ENCODE assay signal across 8 cellular contexts in genomic region chr1:214261206-214262123, GRCh38. TPM values are rescaled to one million over a fixed set of nuclear protein-coding genes. Genes with fewer than 3 reads are reported as not detected.
DNase-seq lines count a peak whose midpoint lies in the region; ATAC-seq and TF ChIP-seq lines count a peak whose summit lies in the region.

No MANE protein-coding gene starts in this region.

- peaks cover 6% of the 10 kb centered on the region; the same call in 1 of the 2 replicates for H3K27me3 ChIP-seq in OCI-LY1 (ENCODE audit: insufficient read depth, low read length)

- no peaks in the 10 kb centered on the region for H3K9me3 ChIP-seq in OCI-LY1 (ENCODE audit: low read length)

- H3K9me2 ChIP-seq in OCI-LY1 (ENCODE audit: low read depth, low read length) = no peaks in the 10 kb centered on the region

- DNase-seq in DMS153 treated with DMSO at 0.1 percent for 48 hours (lab: John Stamatoyannopoulos, UW; ENCODE audit: unreplicated experiment) = peak; percentile 96
- DNase-seq in HuH-7 (ENCODE audit: low spot score) = peak; percentile 56
- DNase-seq in activated T-cell treated with anti-CD3 and anti-CD28 coated beads for 24 hours (ENCODE audit: low read depth) = peak; percentile 70
- peak; percentile 82 for DNase-seq in natural killer cell treated with Interleukin-12 subunit alpha and Interleukin-12 subunit beta and Interleukin-15 and Interleukin-18, amount 100 ng/mL, for 72 hours (ENCODE audit: low spot score)
- peak; percentile 52 for DNase-seq in stimulated activated naive B cell treated with anti-CD40 and anti-IgM and Interleukin-4, amounts not matched to agents 10 μg/mL and 1 μg/mL and 100 μg/mL, for 72 hours

- peaks cover 11% of the 10 kb centered on the region in 2 donors for H3K4me1 Mint-ChIP-seq in natural killer cell treated with Interleukin-12 subunit alpha and Interleukin-12 subunit beta and Interleukin-15 and Interleukin-18, amount 100 ng/mL, for 72 hours (ENCODE audit: low read depth in 2 of 2)
- H3K4me1 Mint-ChIP-seq in stimulated activated naive B cell treated with anti-CD40 and anti-IgM and Interleukin-4, amounts not matched to agents 10 μg/mL and 1 μg/mL and 100 μg/mL, for 72 hours = peaks cover 3 to 5% of the 10 kb centered on the region in 2 donors

- no peak overlapping the region for H3K27ac ChIP-seq in OCI-LY1 (ENCODE audit: low read depth, low read length, poor library complexity, severe bottlenecking)

- H3K27ac Mint-ChIP-seq in natural killer cell treated with Interleukin-12 subunit alpha and Interleukin-12 subunit beta and Interleukin-15 and Interleukin-18, amount 100 ng/mL, for 72 hours = no peak overlapping the region
- H3K27ac Mint-ChIP-seq in stimulated activated naive B cell treated with anti-CD40 and anti-IgM and Interleukin-4, amounts not matched to agents 10 μg/mL and 1 μg/mL and 100 μg/mL, for 72 hours = no peak overlapping the region

- no peak overlapping the region for H3K4me3 Mint-ChIP-seq in natural killer cell treated with Interleukin-12 subunit alpha and Interleukin-12 subunit beta and Interleukin-15 and Interleukin-18, amount 100 ng/mL, for 72 hours
- H3K4me3 Mint-ChIP-seq in stimulated activated naive B cell treated with anti-CD40 and anti-IgM and Interleukin-4, amounts not matched to agents 10 μg/mL and 1 μg/mL and 100 μg/mL, for 72 hours = no peak overlapping the region

- H3K4me1 ChIP-seq in OCI-LY1 (ENCODE audit: insufficient read depth, low read length, severe bottlenecking) = no peaks in the 10 kb centered on the region

- H3K79me2 ChIP-seq in OCI-LY1 (ENCODE audit: insufficient read depth, low read length) = no peaks in the 10 kb centered on the region

- H3K9me3 Mint-ChIP-seq in natural killer cell treated with Interleukin-12 subunit alpha and Interleukin-12 subunit beta and Interleukin-15 and Interleukin-18, amount 100 ng/mL, for 72 hours = no peaks in the 10 kb centered on the region
- H3K9me3 Mint-ChIP-seq in stimulated activated naive B cell treated with anti-CD40 and anti-IgM and Interleukin-4, amounts not matched to agents 10 μg/mL and 1 μg/mL and 100 μg/mL, for 72 hours = no peaks in the 10 kb centered on the region

- peak; percentile 95 for TF ChIP-seq CTCF in OCI-LY1 (IDR thresholded peaks at IDR 0.05; ENCODE audit: low read length)

- H3K4me3 ChIP-seq in OCI-LY1 (ENCODE audit: low read depth, low read length, poor library complexity, severe bottlenecking) = no peak overlapping the region

- H3K9ac ChIP-seq in OCI-LY1 (ENCODE audit: low read length) = no peak overlapping the region

- no peaks in the 10 kb centered on the region for H3F3A ChIP-seq in OCI-LY1 (ENCODE audit: insufficient read depth, low read length)

- peak; percentile 93 for ATAC-seq in GM21528 (IDR thresholded peaks at IDR 0.05; ENCODE audit: low FRiP score, unreplicated experiment)
- peak; percentile 96 for ATAC-seq in esophagus mucosa
- peak; percentile 86 to 94 for ATAC-seq in natural killer cell treated with Interleukin-12 subunit alpha and Interleukin-12 subunit beta and Interleukin-15 and Interleukin-18, amount 100 ng/mL, for 72 hours
- ATAC-seq in stimulated activated naive B cell treated with anti-CD40 and anti-IgM and Interleukin-4, amounts not matched to agents 10 μg/mL and 1 μg/mL and 100 μg/mL, for 72 hours (replicated peaks) = peak; percentile 91 to 95

- no peaks in the 10 kb centered on the region for H3K36me3 ChIP-seq in OCI-LY1 (ENCODE audit: insufficient read depth, low read length)

- H3K36me3 Mint-ChIP-seq in natural killer cell treated with Interleukin-12 subunit alpha and Interleukin-12 subunit beta and Interleukin-15 and Interleukin-18, amount 100 ng/mL, for 72 hours = no peaks in the 10 kb centered on the region
- no peaks in the 10 kb centered on the region for H3K36me3 Mint-ChIP-seq in stimulated activated naive B cell treated with anti-CD40 and anti-IgM and Interleukin-4, amounts not matched to agents 10 μg/mL and 1 μg/mL and 100 μg/mL, for 72 hours

- H3K27me3 Mint-ChIP-seq in natural killer cell treated with Interleukin-12 subunit alpha and Interleukin-12 subunit beta and Interleukin-15 and Interleukin-18, amount 100 ng/mL, for 72 hours = peaks cover 39 to 73% of the 10 kb centered on the region in 2 donors
- peaks cover 55 to 67% of the 10 kb centered on the region in 2 donors for H3K27me3 Mint-ChIP-seq in stimulated activated naive B cell treated with anti-CD40 and anti-IgM and Interleukin-4, amounts not matched to agents 10 μg/mL and 1 μg/mL and 100 μg/mL, for 72 hours

- H3K4me2 ChIP-seq in OCI-LY1 (ENCODE audit: low read length) = no peak overlapping the region

- H2AFZ ChIP-seq in OCI-LY1 (ENCODE audit: low read length) = no peak overlapping the region

- no peaks in the 10 kb centered on the region for H4K20me1 ChIP-seq in OCI-LY1 (ENCODE audit: insufficient read depth, low read length)

RNA-seq across cellular contexts. Expression of gene SMYD2, which starts 19.5 kb away (rescaled TPM):
- 32.1 TPM for total RNA-seq in esophagus mucosa
- 10 to 100 TPM; 14.0 to 19.7 TPM for total RNA-seq in natural killer cell treated with Interleukin-12 subunit alpha and Interleukin-12 subunit beta and Interleukin-15 and Interleukin-18, amount 100 ng/mL, for 72 hours
